ENCODE assay signal across 9 cellular contexts in genomic region chr7:142847353-142847752, GRCh38. TPM values are rescaled to one million over a fixed set of nuclear protein-coding genes. Genes with fewer than 3 reads are reported as not detected.
"Had no signal": no experiment of that assay in that cellular context is flagged by ENCODE, and none has a peak within 500 bp of the region (broad histone marks: within the 10 kb centered on the region; RNA-seq: fewer than 3 reads in every experiment).

No MANE protein-coding gene starts in this region.

- H2AFZ ChIP-seq: GM23338 had no signal

- ATAC-seq: GM23338, K562 had no signal

- H3K27ac ChIP-seq: HL-60 had no signal

- H3K4me2 ChIP-seq: GM23338 had no signal

- FAIRE-seq: H1, H54, HTR-8/SVneo, K562 had no signal

- DNase-seq: H9, HCEC 1CT, IMR-90 had no signal

- H3K4me3 ChIP-seq: GM23338, K562 had no signal

RNA-seq across cellular contexts. Expression of gene TRPV6, which starts 38.2 kb away (rescaled TPM):
- total RNA-seq: IMR-90 had no signal
